In the genomic region with DNA sequence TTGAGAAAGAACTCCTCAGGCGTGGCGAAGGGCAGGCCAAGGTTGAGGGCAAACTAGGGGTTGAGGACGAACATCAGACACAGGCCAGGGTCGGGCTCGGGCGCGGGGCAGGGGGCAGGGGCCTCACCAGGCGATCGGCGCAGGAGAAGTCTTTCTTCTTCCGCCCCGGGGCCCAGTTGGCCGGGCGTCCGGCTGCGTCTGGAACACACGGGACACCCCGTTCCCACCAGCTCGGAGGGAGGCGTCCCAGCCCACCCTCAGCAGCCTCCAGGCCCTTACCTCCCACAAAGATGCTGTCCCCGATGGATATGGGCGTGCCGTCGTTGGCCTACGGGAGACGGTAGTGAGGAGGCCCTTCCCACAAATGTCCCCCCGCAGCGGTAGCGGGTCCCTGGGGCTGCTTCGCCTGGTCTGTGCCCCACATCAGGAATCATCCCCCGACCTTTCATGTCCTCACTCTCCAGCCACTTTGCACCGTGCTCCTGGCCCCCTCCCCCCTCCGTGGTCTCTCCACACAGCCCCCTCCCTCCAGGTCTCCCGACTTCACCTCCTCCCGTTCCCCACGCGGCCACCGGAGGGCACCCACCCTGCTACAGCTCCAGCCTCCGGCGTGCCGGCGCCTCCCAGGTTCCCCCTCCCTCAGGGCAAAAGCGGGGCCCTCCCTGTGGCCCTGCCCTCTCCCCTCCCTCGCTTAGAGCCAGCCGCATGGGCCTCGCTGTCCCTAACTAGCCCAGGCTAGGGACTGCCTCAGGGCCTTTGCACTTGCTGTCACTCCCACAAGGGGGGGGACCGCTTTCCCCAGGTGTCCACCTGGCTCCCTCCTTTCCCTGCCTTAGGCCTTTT, we compare ENCODE assay signal across 8 cellular contexts. TPM values are rescaled to one million over a fixed set of nuclear protein-coding genes. Genes with fewer than 3 reads are reported as not detected.
A peak's percentile ranks its signal among the peaks of the same experiment; 100 is the strongest.
DNase-seq lines count a peak whose midpoint lies in the region; ATAC-seq and TF ChIP-seq lines count a peak whose summit lies in the region.

No MANE protein-coding gene starts in this region.

- TF ChIP-seq CTCF in fibroblast of villous mesenchyme (IDR thresholded peaks at IDR 0.05; ENCODE audit: insufficient read depth, low read depth, low read length): peak; percentile 37

- no peaks in the 10 kb centered on the region for H3K27me3 Mint-ChIP-seq in activated T-cell treated with anti-CD3 and anti-CD28 coated beads, Interleukin-2, amount 50 U/mL, for 72 hours (ENCODE audit: low read depth)

- H3K4me3 ChIP-seq in fibroblast of villous mesenchyme (ENCODE audit: low read depth, low read length): no peak overlapping the region

- H3K27ac Mint-ChIP-seq in activated T-cell treated with anti-CD3 and anti-CD28 coated beads, Interleukin-2, amount 50 U/mL, for 72 hours: no peak overlapping the region
- peak overlapping the region; percentile 67 for H3K27ac Mint-ChIP-seq in stimulated activated effector memory CD8-positive, alpha-beta T cell treated with anti-CD3 and anti-CD28 coated beads, Interleukin-12 subunit alpha, Interleukin-12 subunit beta, amount 100 ng/mL, for 72 hours

- H3K9me3 Mint-ChIP-seq in activated T-cell treated with anti-CD3 and anti-CD28 coated beads, Interleukin-2, amount 50 U/mL, for 72 hours: no peaks in the 10 kb centered on the region
- no peaks in the 10 kb centered on the region for H3K9me3 Mint-ChIP-seq in stimulated activated effector memory CD8-positive, alpha-beta T cell treated with anti-CD3 and anti-CD28 coated beads, Interleukin-12 subunit alpha, Interleukin-12 subunit beta, amount 100 ng/mL, for 72 hours

- no peak for ATAC-seq in activated T-cell treated with anti-CD3 and anti-CD28 coated beads, Interleukin-2, amount 50 U/mL, for 72 hours (replicated peaks in 1 of 2)
- ATAC-seq in stimulated activated effector memory CD8-positive, alpha-beta T cell treated with anti-CD3 and anti-CD28 coated beads, Interleukin-12 subunit alpha, Interleukin-12 subunit beta, amount 100 ng/mL, for 72 hours: no peak
- no peak for ATAC-seq in GM19467 (IDR thresholded peaks at IDR 0.05; ENCODE audit: unreplicated experiment)

- no peak overlapping the region for H3K4me3 Mint-ChIP-seq in activated T-cell treated with anti-CD3 and anti-CD28 coated beads, Interleukin-2, amount 50 U/mL, for 72 hours
- H3K4me3 Mint-ChIP-seq in stimulated activated effector memory CD8-positive, alpha-beta T cell treated with anti-CD3 and anti-CD28 coated beads, Interleukin-12 subunit alpha, Interleukin-12 subunit beta, amount 100 ng/mL, for 72 hours: no peak overlapping the region

- DNase-seq in activated T-cell treated with anti-CD3 and anti-CD28 coated beads, Interleukin-2, amount 50 U/mL, for 48 hours: peak; percentile 38 to 52
- no peak for DNase-seq in activated T-cell treated with anti-CD3 and anti-CD28 coated beads, Interleukin-2, amount 50 U/mL, for 72 hours
- peak; percentile 44 for DNase-seq in NAMALWA (ENCODE audit: low spot score)
- DNase-seq in fibroblast of villous mesenchyme (ENCODE audit: low read depth): no peak
- DNase-seq in stimulated activated effector memory CD8-positive, alpha-beta T cell treated with anti-CD3 and anti-CD28 coated beads, Interleukin-12 subunit alpha, Interleukin-12 subunit beta, amount 100 ng/mL, for 72 hours (ENCODE audit: low spot score in 2 of 2): no peak
- no peak for DNase-seq in NCI-H1105 treated with DMSO at 0.1 percent for 48 hours (lab: John Stamatoyannopoulos, UW)
- DNase-seq in GOT3 (lab: John Stamatoyannopoulos, UW): no peak

- H3K36me3 Mint-ChIP-seq in activated T-cell treated with anti-CD3 and anti-CD28 coated beads, Interleukin-2, amount 50 U/mL, for 72 hours (ENCODE audit: insufficient read depth in 2 of 2): peaks cover 12 to 13% of the 10 kb centered on the region in 2 donors
- peaks cover 97% of the 10 kb centered on the region for H3K36me3 Mint-ChIP-seq in stimulated activated effector memory CD8-positive, alpha-beta T cell treated with anti-CD3 and anti-CD28 coated beads, Interleukin-12 subunit alpha, Interleukin-12 subunit beta, amount 100 ng/mL, for 72 hours

- peaks cover 33% of the 10 kb centered on the region for H3K4me1 Mint-ChIP-seq in activated T-cell treated with anti-CD3 and anti-CD28 coated beads, Interleukin-2, amount 50 U/mL, for 72 hours (ENCODE audit: low read depth)
- peaks cover 6% of the 10 kb centered on the region for H3K4me1 Mint-ChIP-seq in stimulated activated effector memory CD8-positive, alpha-beta T cell treated with anti-CD3 and anti-CD28 coated beads, Interleukin-12 subunit alpha, Interleukin-12 subunit beta, amount 100 ng/mL, for 72 hours

RNA-seq across cellular contexts. Expression of gene PNKP, which starts 4.7 kb away (rescaled TPM):
- 10 to 100 TPM; 71.1 to 74.5 TPM for total RNA-seq in activated T-cell treated with anti-CD3 and anti-CD28 coated beads, Interleukin-2, amount 50 U/mL, for 72 hours
- total RNA-seq in fibroblast of villous mesenchyme: 40.2 and 64.1 TPM in 2 replicates

RNA-seq across cellular contexts. Expression of gene PTOV1, which starts 11.7 kb away (rescaled TPM):
- total RNA-seq in activated T-cell treated with anti-CD3 and anti-CD28 coated beads, Interleukin-2, amount 50 U/mL, for 72 hours: 10 to 100 TPM; 63.8 to 73.3 TPM
- 47.9 and 53.5 TPM in 2 replicates for total RNA-seq in fibroblast of villous mesenchyme

RNA-seq across cellular contexts. Expression of gene AKT1S1, which starts 14.5 kb away (rescaled TPM):
- total RNA-seq in activated T-cell treated with anti-CD3 and anti-CD28 coated beads, Interleukin-2, amount 50 U/mL, for 72 hours: 10 to 100 TPM; 30.5 to 36.6 TPM
- 11.9 and 12.5 TPM in 2 replicates for total RNA-seq in fibroblast of villous mesenchyme

RNA-seq across cellular contexts. Expression of gene TBC1D17, which starts 14.9 kb away (rescaled TPM):
- total RNA-seq in activated T-cell treated with anti-CD3 and anti-CD28 coated beads, Interleukin-2, amount 50 U/mL, for 72 hours: 10 to 100 TPM; 47.9 to 53.9 TPM
- total RNA-seq in fibroblast of villous mesenchyme: 23.3 and 27.4 TPM in 2 replicates

RNA-seq across cellular contexts. Expression of gene IL4I1, which starts 34.1 kb away (rescaled TPM):
- total RNA-seq in activated T-cell treated with anti-CD3 and anti-CD28 coated beads, Interleukin-2, amount 50 U/mL, for 72 hours: 10 to 100 TPM; 16.7 to 42.3 TPM
- 0.43 and 0.64 TPM in 2 replicates for total RNA-seq in fibroblast of villous mesenchyme

Comparison
In these comparisons a context has a peak if more than half of its experiments do, and no peak if none do; other contexts are left out.
1. DNase-seq: peak in activated T-cell treated with anti-CD3 and anti-CD28 coated beads, Interleukin-2, amount 50 U/mL, for 48 hours (2 of 2) and NAMALWA (single experiment); none in activated T-cell treated with anti-CD3 and anti-CD28 coated beads, Interleukin-2, amount 50 U/mL, for 72 hours (0 of 2), fibroblast of villous mesenchyme (single experiment), stimulated activated effector memory CD8-positive, alpha-beta T cell treated with anti-CD3 and anti-CD28 coated beads, Interleukin-12 subunit alpha, Interleukin-12 subunit beta, amount 100 ng/mL, for 72 hours (0 of 2), NCI-H1105 treated with DMSO at 0.1 percent for 48 hours (single experiment) and GOT3 (single experiment).